28 cellular contexts compared by ENCODE assay signal in genomic region chr21:45172408-45172807, GRCh38.
"Had no signal": no experiment of that assay in that cellular context is flagged by ENCODE, and none has a peak within 500 bp of the region (broad histone marks: within the 10 kb centered on the region; RNA-seq: fewer than 3 reads in every experiment).

No MANE protein-coding gene starts in this region.

- FAIRE-seq: islet of Langerhans, kidney had no signal

- H3K36me3 ChIP-seq: uterus had no signal

- H3K27ac Mint-ChIP-seq: immature natural killer cell; naive thymus-derived CD4-positive, alpha-beta T cell; natural killer cell treated with Interleukin-12 subunit alpha and Interleukin-12 subunit beta and Interleukin-15 and Interleukin-18, amount 100 ng/mL, for 72 hours; progenitor cell of endocrine pancreas; stimulated activated memory B cell treated with anti-CD40 and anti-IgM and Interleukin-4, amounts not matched to agents 10 μg/mL and 1 μg/mL and 100 μg/mL, for 72 hours; stimulated activated naive CD8-positive, alpha-beta T cell treated with anti-CD3 and anti-CD28 coated beads, Interleukin-15, amount 100 ng/mL, for 72 hours; type B pancreatic cell had no signal

- H3K4me2 ChIP-seq: smooth muscle cell had no signal

- H3K36me3 Mint-ChIP-seq: natural killer cell treated with Interleukin-12 subunit alpha and Interleukin-12 subunit beta and Interleukin-15 and Interleukin-18, amount 100 ng/mL, for 72 hours had no signal

- H3K27me3 Mint-ChIP-seq: naive thymus-derived CD4-positive, alpha-beta T cell; natural killer cell treated with Interleukin-12 subunit alpha and Interleukin-12 subunit beta and Interleukin-15 and Interleukin-18, amount 100 ng/mL, for 72 hours; progenitor cell of endocrine pancreas; stimulated activated memory B cell treated with anti-CD40 and anti-IgM and Interleukin-4, amounts not matched to agents 10 μg/mL and 1 μg/mL and 100 μg/mL, for 72 hours; stimulated activated naive CD8-positive, alpha-beta T cell treated with anti-CD3 and anti-CD28 coated beads, Interleukin-15, amount 100 ng/mL, for 72 hours; type B pancreatic cell had no signal

- H2AFZ ChIP-seq: parathyroid adenoma had no signal

- DNase-seq: hypothalamus; immature natural killer cell; kidney; left colon; left ventricle myocardium inferior; midbrain; mucosa of descending colon; naive thymus-derived CD4-positive, alpha-beta T cell; nucleus accumbens; right lobe of liver; stimulated activated CD4-positive, alpha-beta T cell treated with anti-CD3 and anti-CD28 coated beads, Interleukin-1b, Interleukin-23, amount 100 ng/mL, for 48 hours; stimulated activated CD4-positive, alpha-beta T cell treated with anti-CD3 and anti-CD28 coated beads, Interleukin-2, amount 100 ng/mL, for 48 hours; stimulated activated CD4-positive, alpha-beta T cell treated with anti-CD3 and anti-CD28 coated beads, Interleukin-4, amount 100 ng/mL, for 4 hours; stimulated activated CD8-positive, alpha-beta memory T cell treated with anti-CD3 and anti-CD28 coated beads, Interleukin-4, amount 100 ng/mL, for 48 hours; stimulated activated naive CD4-positive, alpha-beta T cell treated with Interleukin-2 at 50 U/mL for 16 hours; stimulated activated naive CD8-positive, alpha-beta T cell treated with anti-CD3 and anti-CD28 coated beads, Interleukin-15, amount 100 ng/mL, for 72 hours; substantia nigra; uterus had no signal

- H3K9me3 Mint-ChIP-seq: immature natural killer cell; naive thymus-derived CD4-positive, alpha-beta T cell; natural killer cell treated with Interleukin-12 subunit alpha and Interleukin-12 subunit beta and Interleukin-15 and Interleukin-18, amount 100 ng/mL, for 72 hours; stimulated activated memory B cell treated with anti-CD40 and anti-IgM and Interleukin-4, amounts not matched to agents 10 μg/mL and 1 μg/mL and 100 μg/mL, for 72 hours; stimulated activated naive CD8-positive, alpha-beta T cell treated with anti-CD3 and anti-CD28 coated beads, Interleukin-15, amount 100 ng/mL, for 72 hours; type B pancreatic cell had no signal

- H3K9me3 ChIP-seq: left ventricle myocardium inferior, mucosa of descending colon, right atrium auricular region, right lobe of liver, tibial nerve, uterus had no signal

- H3K4me1 ChIP-seq: parathyroid adenoma, uterus had no signal

- H3K4me3 ChIP-seq: left ventricle myocardium inferior, lung, mucosa of descending colon, right atrium auricular region, right lobe of liver, smooth muscle cell, tibial nerve, uterus had no signal

- H3K9ac ChIP-seq: parathyroid adenoma had no signal

- ATAC-seq: left colon; mucosa of descending colon; naive thymus-derived CD4-positive, alpha-beta T cell; natural killer cell treated with Interleukin-12 subunit alpha and Interleukin-12 subunit beta and Interleukin-15 and Interleukin-18, amount 100 ng/mL, for 72 hours; stimulated activated memory B cell treated with anti-CD40 and anti-IgM and Interleukin-4, amounts not matched to agents 10 μg/mL and 1 μg/mL and 100 μg/mL, for 72 hours; stimulated activated naive CD8-positive, alpha-beta T cell treated with anti-CD3 and anti-CD28 coated beads, Interleukin-15, amount 100 ng/mL, for 72 hours had no signal

- H3K4me3 Mint-ChIP-seq: immature natural killer cell; naive thymus-derived CD4-positive, alpha-beta T cell; natural killer cell treated with Interleukin-12 subunit alpha and Interleukin-12 subunit beta and Interleukin-15 and Interleukin-18, amount 100 ng/mL, for 72 hours; stimulated activated memory B cell treated with anti-CD40 and anti-IgM and Interleukin-4, amounts not matched to agents 10 μg/mL and 1 μg/mL and 100 μg/mL, for 72 hours; stimulated activated naive CD8-positive, alpha-beta T cell treated with anti-CD3 and anti-CD28 coated beads, Interleukin-15, amount 100 ng/mL, for 72 hours; type B pancreatic cell had no signal

- H3K27me3 ChIP-seq: right atrium auricular region, right lobe of liver, tibial nerve, uterus had no signal

- H3K79me2 ChIP-seq: parathyroid adenoma had no signal

- H3K4me1 Mint-ChIP-seq: stimulated activated memory B cell treated with anti-CD40 and anti-IgM and Interleukin-4, amounts not matched to agents 10 μg/mL and 1 μg/mL and 100 μg/mL, for 72 hours had no signal

- H3K27ac ChIP-seq: left ventricle myocardium inferior, parathyroid adenoma, right atrium auricular region, right lobe of liver, tibial nerve, uterus had no signal
